Comparison of ENCODE assay signal across 3 cellular contexts in genomic region chr6:104108587-104108986, GRCh38.
"Had no signal": no experiment of that assay in that cellular context is flagged by ENCODE, and none has a peak within 500 bp of the region (broad histone marks: within the 10 kb centered on the region; RNA-seq: fewer than 3 reads in every experiment).

No MANE protein-coding gene starts in this region.

- H3K4me3 ChIP-seq: GM12878 had no signal

- ATAC-seq: GM12878 had no signal

- DNase-seq: GDM1, GF-D8 had no signal
